8 cellular contexts compared by ENCODE assay signal in genomic region chr9:131237931-131238401, GRCh38. TPM values are rescaled to one million over a fixed set of nuclear protein-coding genes. Genes with fewer than 3 reads are reported as not detected.
A peak's percentile ranks its signal among the peaks of the same experiment; 100 is the strongest.
DNase-seq lines count a peak whose midpoint lies in the region; ATAC-seq and TF ChIP-seq lines count a peak whose summit lies in the region.

No MANE protein-coding gene starts in this region.

- H2AFZ ChIP-seq in OCI-LY3 (ENCODE audit: low read depth, low read length) = peak overlapping the region; percentile 0; the same call in 1 of the 2 replicates

- no peak overlapping the region for H3K9ac ChIP-seq in OCI-LY3 (ENCODE audit: low read length)

- H3K27me3 Mint-ChIP-seq in activated T-cell treated with anti-CD3 and anti-CD28 coated beads, Interleukin-2, amount 50 U/mL, for 72 hours (ENCODE audit: low read depth) = no peaks in the 10 kb centered on the region
- H3K27me3 Mint-ChIP-seq in osteocyte (ENCODE audit: unreplicated experiment) = no peaks in the 10 kb centered on the region

- peak overlapping the region; percentile 83 to 89 for H3K4me3 Mint-ChIP-seq in activated T-cell treated with anti-CD3 and anti-CD28 coated beads, Interleukin-2, amount 50 U/mL, for 72 hours
- no peak overlapping the region for H3K4me3 Mint-ChIP-seq in osteocyte (ENCODE audit: unreplicated experiment)

- ATAC-seq in HG03064 (IDR thresholded peaks at IDR 0.05; ENCODE audit: low read depth, unreplicated experiment) = peak; percentile 70
- peak; percentile 96 to 98 for ATAC-seq in activated T-cell treated with anti-CD3 and anti-CD28 coated beads, Interleukin-2, amount 50 U/mL, for 72 hours (replicated peaks in 1 of 2)

- H3K79me2 ChIP-seq in OCI-LY3 (ENCODE audit: low read length) = no peaks in the 10 kb centered on the region

- H3K9me3 ChIP-seq in OCI-LY3 (ENCODE audit: insufficient read depth, low read length) (no peaks in the 10 kb centered on the region), thymus (ENCODE audit: control insufficient read depth) (no peaks in the 10 kb centered on the region)

- no peak for TF ChIP-seq CTCF in OCI-LY3 (IDR thresholded peaks at IDR 0.05; ENCODE audit: low read depth, low read length)
- TF ChIP-seq CTCF in fibroblast of pulmonary artery (IDR thresholded peaks at IDR 0.05; ENCODE audit: low read length, missing control alignments) = no peak
- no peak for TF ChIP-seq CTCF in osteocyte (IDR thresholded peaks at IDR 0.05)

- H3K4me1 Mint-ChIP-seq in activated T-cell treated with anti-CD3 and anti-CD28 coated beads, Interleukin-2, amount 50 U/mL, for 72 hours (ENCODE audit: low read depth) = peaks cover 48% of the 10 kb centered on the region
- peaks cover 4% of the 10 kb centered on the region for H3K4me1 Mint-ChIP-seq in osteocyte (ENCODE audit: unreplicated experiment)

- H3K27ac ChIP-seq in OCI-LY3 (ENCODE audit: low read length) = no peak overlapping the region
- peak overlapping the region; percentile 92 for H3K27ac ChIP-seq in thymus (ENCODE audit: low read depth)

- DNase-seq in NCI-H82 (lab: John Stamatoyannopoulos, UW) (peak; percentile 38), NCI-H82 treated with DMSO at 0.1 percent for 48 hours (lab: John Stamatoyannopoulos, UW; ENCODE audit: unreplicated experiment) (no peak), fibroblast of pulmonary artery (ENCODE audit: low read depth) (peak; percentile 70), osteocyte (ENCODE audit: extremely low spot score, unreplicated experiment) (no peak)
- DNase-seq in activated T-cell treated with anti-CD3 and anti-CD28 coated beads, Interleukin-2, amount 50 U/mL, for 72 hours = peak; percentile 90 to 91

- H3K36me3 ChIP-seq in OCI-LY3 (replicated peaks; ENCODE audit: low read depth, low read length) (peaks cover 13% of the 10 kb centered on the region), thymus (ENCODE audit: control insufficient read depth, insufficient read depth) (peaks cover 27% of the 10 kb centered on the region)

- H4K20me1 ChIP-seq in OCI-LY3 (ENCODE audit: insufficient read depth, low read length) = no peaks in the 10 kb centered on the region

- H3K36me3 Mint-ChIP-seq in activated T-cell treated with anti-CD3 and anti-CD28 coated beads, Interleukin-2, amount 50 U/mL, for 72 hours (ENCODE audit: insufficient read depth in 2 of 2) = peaks cover 0 to 7% of the 10 kb centered on the region in 2 donors
- peaks cover 14% of the 10 kb centered on the region for H3K36me3 Mint-ChIP-seq in osteocyte (ENCODE audit: unreplicated experiment)

- H3K4me1 ChIP-seq in OCI-LY3 (ENCODE audit: low read length) = peaks cover 7% of the 10 kb centered on the region; the same call in 1 of the 2 replicates
- H3K4me1 ChIP-seq in thymus (ENCODE audit: control insufficient read depth, insufficient read depth, low read length) = peaks cover 33% of the 10 kb centered on the region

- WGBS in thymus = 3% methylated on average over 11 of the region's 11 CpGs

- H3K4me3 ChIP-seq in OCI-LY3 (ENCODE audit: low read length) = 0 out of 2 replicates have a peak overlapping the region, but pooled peaks have one; percentile 0
- no peak overlapping the region for H3K4me3 ChIP-seq in fibroblast of pulmonary artery (replicated peaks; ENCODE audit: low read depth, low read length)
- H3K4me3 ChIP-seq in thymus (ENCODE audit: low read length) = peak overlapping the region; percentile 32

- H3K9me3 Mint-ChIP-seq in activated T-cell treated with anti-CD3 and anti-CD28 coated beads, Interleukin-2, amount 50 U/mL, for 72 hours = peaks cover 2% of the 10 kb centered on the region in 2 donors
- H3K9me3 Mint-ChIP-seq in osteocyte (ENCODE audit: unreplicated experiment) = peaks cover 2% of the 10 kb centered on the region

- peak overlapping the region; percentile 30 for H3K4me2 ChIP-seq in OCI-LY3 (ENCODE audit: low read length)

- H3K27me3 ChIP-seq in OCI-LY3 (ENCODE audit: low read depth, low read length) (no peaks in the 10 kb centered on the region), thymus (ENCODE audit: control insufficient read depth, insufficient read depth) (no peaks in the 10 kb centered on the region)

- peak overlapping the region; percentile 96 for H3K27ac Mint-ChIP-seq in activated T-cell treated with anti-CD3 and anti-CD28 coated beads, Interleukin-2, amount 50 U/mL, for 72 hours
- H3K27ac Mint-ChIP-seq in osteocyte (ENCODE audit: unreplicated experiment) = peak overlapping the region; percentile 65

RNA-seq across cellular contexts. Expression of gene FAM78A, which starts 38.3 kb away (rescaled TPM):
- total RNA-seq in activated T-cell treated with anti-CD3 and anti-CD28 coated beads, Interleukin-2, amount 50 U/mL, for 72 hours = 10 to 100 TPM; 38.0 to 42.3 TPM
- total RNA-seq in osteocyte = 1.0 and 1.1 TPM in 2 replicates
- polyA plus RNA-seq in thymus = 28.2 TPM

RNA-seq across cellular contexts. Expression of gene PLPP7, which starts 51.6 kb away (rescaled TPM):
- under 1 TPM; 0.23 to 0.31 TPM for total RNA-seq in activated T-cell treated with anti-CD3 and anti-CD28 coated beads, Interleukin-2, amount 50 U/mL, for 72 hours
- 0.68 and 0.73 TPM in 2 replicates for total RNA-seq in osteocyte
- polyA plus RNA-seq in thymus = 0.96 TPM

Comparison
In these comparisons a context has a peak if more than half of its experiments do, and no peak if none do; other contexts are left out.
1. DNase-seq: peak in NCI-H82 (single experiment), activated T-cell treated with anti-CD3 and anti-CD28 coated beads, Interleukin-2, amount 50 U/mL, for 72 hours (2 of 2) and fibroblast of pulmonary artery (single experiment); none in NCI-H82 treated with DMSO at 0.1 percent for 48 hours (single experiment) and osteocyte (single experiment).
2. RNA of gene FAM78A, which starts 38.3 kb away (total RNA-seq): 38.0 to 42.3 TPM in activated T-cell treated with anti-CD3 and anti-CD28 coated beads, Interleukin-2, amount 50 U/mL, for 72 hours; 1.0 to 1.1 TPM in osteocyte; every median in the first group is over 10 times any median in the second.